ENCODE assay signal across 18 cellular contexts in genomic region chr5:29218829-29219228, GRCh38.
DNase-seq lines count a peak whose midpoint lies in the region; ATAC-seq and TF ChIP-seq lines count a peak whose summit lies in the region.
"Had no signal": no experiment of that assay in that cellular context is flagged by ENCODE, and none has a peak within 500 bp of the region (broad histone marks: within the 10 kb centered on the region; RNA-seq: fewer than 3 reads in every experiment).

No MANE protein-coding gene starts in this region.

- no peaks in the 10 kb centered on the region for H3K9me3 ChIP-seq in A673 (ENCODE audit: low read depth, low read length, poor library complexity, severe bottlenecking)
- H3K9me3 ChIP-seq: BLaER1, Caco-2, HAP-1 had no signal

- H3K27ac ChIP-seq in A673 (ENCODE audit: low read depth, low read length, poor library complexity, severe bottlenecking) (no peak overlapping the region), mesendoderm (ENCODE audit: low read depth, low read length) (no peak overlapping the region)
- H3K27ac ChIP-seq: BLaER1, C4-2B, GM23248 had no signal

- no TSS peak for BruUV-seq in A673 (replicated peaks; lab: Mats Ljungman, UMichigan)

- H3K4me1 Mint-ChIP-seq in WTC11 (peaks cover 5% of the 10 kb centered on the region), T-cell (no peaks in the 10 kb centered on the region)
- H3K4me1 Mint-ChIP-seq: B cell; CD4-positive, CD25-positive, alpha-beta regulatory T cell had no signal

- H3K56ac ChIP-seq in mesendoderm (ENCODE audit: low read length) = no peak overlapping the region

- no peak overlapping the region for H4K5ac ChIP-seq in mesendoderm (ENCODE audit: low read length)

- no peaks in the 10 kb centered on the region for H3K4me1 ChIP-seq in A673 (ENCODE audit: insufficient read depth, low read length, poor library complexity, severe bottlenecking)
- H3K4me1 ChIP-seq in mesendoderm (ENCODE audit: control insufficient read depth, low read depth, low read length) = no peaks in the 10 kb centered on the region
- H3K4me1 ChIP-seq: BLaER1, HAP-1 had no signal

- no peak overlapping the region for H2AK5ac ChIP-seq in mesendoderm (ENCODE audit: low read length)

- H3K27me3 Mint-ChIP-seq in WTC11 (ENCODE audit: low read depth) (no peaks in the 10 kb centered on the region), T-cell (no peaks in the 10 kb centered on the region)
- H3K27me3 Mint-ChIP-seq: B cell; CD4-positive, CD25-positive, alpha-beta regulatory T cell had no signal

- H3K27ac Mint-ChIP-seq in WTC11 (no peak overlapping the region), T-cell (no peak overlapping the region)
- H3K27ac Mint-ChIP-seq: B cell; CD4-positive, CD25-positive, alpha-beta regulatory T cell; CD8-positive, alpha-beta T cell; HFFc6 had no signal

- peaks cover 2% of the 10 kb centered on the region for H3K36me3 Mint-ChIP-seq in WTC11
- no peaks in the 10 kb centered on the region for H3K36me3 Mint-ChIP-seq in T-cell
- H3K36me3 Mint-ChIP-seq: CD4-positive, CD25-positive, alpha-beta regulatory T cell; CD8-positive, alpha-beta T cell had no signal

- H4K8ac ChIP-seq in mesendoderm (ENCODE audit: low read depth, low read length) = no peak overlapping the region

- no peaks in the 10 kb centered on the region for H3K79me1 ChIP-seq in mesendoderm (ENCODE audit: low read length)

- POLR2A ChIA-PET in A673 (lab: Charles Lee; ENCODE audit: low non-redundant PET) = no interaction called here
- POLR2A ChIA-PET in WTC11 (lab: Charles Lee) = no interaction called here
- POLR2A ChIA-PET in T-cell (lab: Charles Lee) = no interaction called here

- H3K4me3 ChIP-seq in A673 (ENCODE audit: low read depth, low read length, poor library complexity, severe bottlenecking) = no peak overlapping the region
- no peak overlapping the region for H3K4me3 ChIP-seq in mesendoderm (ENCODE audit: low read length)
- H3K4me3 ChIP-seq: BLaER1, GM23248, HAP-1 had no signal

- H2BK120ac ChIP-seq in mesendoderm (ENCODE audit: low read depth, low read length) = no peak overlapping the region

- no peak overlapping the region for H3K9ac ChIP-seq in mesendoderm (ENCODE audit: low read length)
- H3K9ac ChIP-seq: BLaER1, GM23248 had no signal

- H3K27me3 ChIP-seq in A673 (replicated peaks; ENCODE audit: insufficient read depth, low read depth, low read length, poor library complexity) = no peaks in the 10 kb centered on the region
- no peaks in the 10 kb centered on the region for H3K27me3 ChIP-seq in mesendoderm (ENCODE audit: insufficient read depth, low read length, poor library complexity)
- H3K27me3 ChIP-seq: BLaER1 had no signal

- no peaks in the 10 kb centered on the region for H3K9me3 Mint-ChIP-seq in WTC11
- H3K9me3 Mint-ChIP-seq in T-cell = peaks cover 2 to 21% (median 18%) of the 10 kb centered on the region in 3 donors

- no peak overlapping the region for H3K4ac ChIP-seq in mesendoderm (ENCODE audit: low read depth, low read length)

- DNase-seq in A673 (ENCODE audit: low spot score) (peak; percentile 1), NCI-H69 (lab: John Stamatoyannopoulos, UW) (peak; percentile 9), WTC11 (ENCODE audit: low spot score) (no peak), mesendoderm (peak; percentile 21), A172 (ENCODE audit: low spot score) (no peak), T-cell (no peak)
- DNase-seq in activated CD4-positive, alpha-beta T cell treated with anti-CD3 and anti-CD28 coated beads, Interleukin-2, amount 50 U/mL, for 1 hour = no peak
- DNase-seq: 8988T; CD4-positive, CD25-positive, alpha-beta regulatory T cell; CD8-positive, alpha-beta T cell; DND-41; GM23248; HFFc6 had no signal

- H3K23ac ChIP-seq in mesendoderm (ENCODE audit: low read length) = no peak overlapping the region

- no CpG with 5 or more reads among the region's 4 CpGs for WGBS in mesendoderm (ENCODE audit: extremely low coverage, insufficient coverage, low lambda C conversion rate)

- TF ChIP-seq CTCF in A673 (conservative IDR thresholded peaks at IDR 0.05; ENCODE audit: low read depth, low read length) = no peak
- TF ChIP-seq CTCF in WTC11 (IDR thresholded peaks at IDR 0.05) = no peak

- no peak overlapping the region for H2BK5ac ChIP-seq in mesendoderm (ENCODE audit: low read length)

- no peaks in the 10 kb centered on the region for H3K79me2 ChIP-seq in mesendoderm (ENCODE audit: control insufficient read depth, insufficient read depth, low read length)

- H3K4me3 Mint-ChIP-seq in WTC11 (no peak overlapping the region), T-cell (no peak overlapping the region)
- H3K4me3 Mint-ChIP-seq: B cell; CD4-positive, CD25-positive, alpha-beta regulatory T cell; CD8-positive, alpha-beta T cell; HFFc6 had no signal

- H3K4me2 ChIP-seq in mesendoderm (ENCODE audit: low read length) = no peak overlapping the region
- H3K4me2 ChIP-seq: BLaER1 had no signal

- H3K18ac ChIP-seq in mesendoderm (ENCODE audit: low read length) = no peak overlapping the region

- peak; percentile 43; the same call in 1 of the 2 replicates for ATAC-seq in WTC11
- ATAC-seq in T-cell (replicated peaks in 1 of 4) = no peak
- ATAC-seq: CD8-positive, alpha-beta T cell had no signal

- H3K36me3 ChIP-seq in A673 (ENCODE audit: insufficient read depth, low read length, poor library complexity, severe bottlenecking) (no peaks in the 10 kb centered on the region), mesendoderm (ENCODE audit: control insufficient read depth, insufficient read depth, low read length) (no peaks in the 10 kb centered on the region)
- H3K36me3 ChIP-seq: BLaER1, HAP-1 had no signal

- no peak overlapping the region for H2BK15ac ChIP-seq in mesendoderm (replicated peaks; ENCODE audit: low read depth)

- CTCF ChIA-PET in A673 (lab: Charles Lee) (no interaction called here), WTC11 (lab: Charles Lee) (interaction anchor here (2.5 kb wide), 1 partner anchor 214 kb away, joined by 9 read pairs; no protein-coding TSS in a partner anchor), T-cell (lab: Charles Lee) (no interaction called here)

- intact Hi-C loops in A673 (cut with micrococcal nuclease; ENCODE audit: unreplicated experiment) = loop anchor here (5.0 kb wide), 1 partner anchor 312 kb away; no protein-coding TSS in a partner anchor

TF ChIP-seq in WTC11, 78 proteins besides CTCF, POLR2A, EP300 and RAD21:
- TF ChIP-seq IRF1 (CRISPR knock-in tag; IDR thresholded peaks at IDR 0.05) = no peak
- no peak for TF ChIP-seq USF1 (CRISPR knock-in tag; IDR thresholded peaks at IDR 0.05)
- no peak for TF ChIP-seq USF2 (CRISPR knock-in tag; IDR thresholded peaks at IDR 0.05)
- TF ChIP-seq ZNF423 (CRISPR knock-in tag; IDR thresholded peaks at IDR 0.05) = no peak
- no peak for TF ChIP-seq SMAD3 (CRISPR knock-in tag; IDR thresholded peaks at IDR 0.05; ENCODE audit: borderline replicate concordance)
- no peak for TF ChIP-seq ETV6 (CRISPR knock-in tag; IDR thresholded peaks at IDR 0.05)
- TF ChIP-seq CBFB (CRISPR knock-in tag; IDR thresholded peaks at IDR 0.05; ENCODE audit: low read depth) = no peak
- TF ChIP-seq HMGXB4 (CRISPR knock-in tag; IDR thresholded peaks at IDR 0.05) = no peak
- no peak for TF ChIP-seq ZNF219 (CRISPR knock-in tag; IDR thresholded peaks at IDR 0.05; ENCODE audit: borderline replicate concordance)
- TF ChIP-seq ZNF416 (CRISPR knock-in tag; IDR thresholded peaks at IDR 0.05) = no peak
- no peak for TF ChIP-seq ZNF671 (CRISPR knock-in tag; IDR thresholded peaks at IDR 0.05)
- no peak for TF ChIP-seq NFE2L1 (CRISPR knock-in tag; IDR thresholded peaks at IDR 0.05)
- TF ChIP-seq FOXJ3 (CRISPR knock-in tag; IDR thresholded peaks at IDR 0.05; ENCODE audit: borderline replicate concordance) = no peak
- TF ChIP-seq IRF2 (CRISPR knock-in tag; IDR thresholded peaks at IDR 0.05; ENCODE audit: borderline replicate concordance, low read depth) = no peak
- TF ChIP-seq NR3C1 (CRISPR knock-in tag; conservative IDR thresholded peaks at IDR 0.05; ENCODE audit: low read depth) = no peak
- TF ChIP-seq KAT7 (CRISPR knock-in tag; IDR thresholded peaks at IDR 0.05; ENCODE audit: borderline replicate concordance) = no peak
- no peak for TF ChIP-seq TP53 (CRISPR knock-in tag; IDR thresholded peaks at IDR 0.05)

Comparison
In these comparisons a context has a peak if more than half of its experiments do, and no peak if none do; other contexts are left out.
1. DNase-seq: peak in A673 (single experiment), NCI-H69 (single experiment) and mesendoderm (single experiment); none in WTC11 (single experiment), A172 (single experiment), T-cell (0 of 34) and activated CD4-positive, alpha-beta T cell treated with anti-CD3 and anti-CD28 coated beads, Interleukin-2, amount 50 U/mL, for 1 hour (single experiment).